In the genomic region with DNA sequence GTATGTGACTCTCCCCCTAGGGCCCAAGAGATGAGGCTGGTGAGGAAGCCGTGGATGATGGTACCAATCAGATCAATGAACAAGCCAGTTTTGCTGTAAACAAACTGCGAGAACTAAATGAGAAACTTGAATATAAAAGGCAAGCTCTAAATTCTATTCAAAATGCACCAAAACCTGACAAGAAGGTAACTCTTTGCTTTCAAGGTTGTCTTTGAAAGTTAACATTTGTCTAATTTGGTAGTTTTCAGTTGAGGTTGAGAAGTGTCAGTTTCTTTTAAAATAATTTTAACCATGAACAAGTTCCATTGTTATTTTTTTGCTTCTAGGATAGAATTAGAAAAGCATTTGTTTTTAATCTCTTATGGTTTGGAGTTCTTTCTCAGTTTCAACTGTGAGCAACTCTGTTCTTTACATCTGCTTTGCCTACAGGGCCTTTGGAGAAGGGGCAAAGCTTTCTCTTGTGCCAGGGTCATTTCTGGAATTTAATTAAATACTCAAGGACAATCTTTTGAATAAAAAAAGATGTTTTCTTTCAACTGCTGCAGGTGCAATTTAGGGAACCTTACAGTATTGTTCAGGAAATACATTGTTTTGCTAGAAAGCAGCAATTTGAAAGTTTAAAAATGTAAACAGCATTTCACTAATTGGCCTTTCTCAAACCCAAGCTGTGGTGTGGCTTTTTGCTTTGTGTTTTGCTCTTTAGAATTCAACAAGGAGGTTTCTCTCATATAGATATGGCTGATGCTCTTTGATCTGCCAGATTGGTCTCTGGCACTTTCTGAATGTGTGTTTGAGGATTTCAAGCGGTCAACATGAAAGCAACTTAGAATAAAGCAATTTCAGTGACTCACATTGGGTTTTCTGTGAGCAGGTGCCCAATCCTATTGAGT, we compare ENCODE assay signal across 11 cellular contexts.
DNase-seq lines count a peak whose midpoint lies in the region; ATAC-seq and TF ChIP-seq lines count a peak whose summit lies in the region.
"Had no signal": no experiment of that assay in that cellular context is flagged by ENCODE, and none has a peak within 500 bp of the region (broad histone marks: within the 10 kb centered on the region; RNA-seq: fewer than 3 reads in every experiment).

No MANE protein-coding gene starts in this region.

- no peaks in the 10 kb centered on the region for H3K4me1 ChIP-seq in BE2C

- peaks cover 32% of the 10 kb centered on the region for H3K9me3 Mint-ChIP-seq in WTC11

- POLR2A ChIA-PET in WTC11 (lab: Charles Lee), result no interaction called here

- no peaks in the 10 kb centered on the region for H3K36me3 ChIP-seq in BE2C

- DNase-seq in WTC11 (ENCODE audit: low spot score) (no peak), medulla oblongata (ENCODE audit: extremely low spot score) (no peak), BE2C (no peak), AG08395 (ENCODE audit: low spot score) (no peak)
- DNase-seq: NCI-H1048, OCI-M1 had no signal

- no peaks in the 10 kb centered on the region for H3K9me3 ChIP-seq in BE2C

- TF ChIP-seq CTCF in WTC11 (IDR thresholded peaks at IDR 0.05) (no peak), BE2C (IDR thresholded peaks at IDR 0.05; ENCODE audit: low read depth, low read length) (no peak)

- H3K27ac Mint-ChIP-seq in WTC11, result peak overlapping the region; percentile 66

- no peak overlapping the region for H3K4me3 Mint-ChIP-seq in WTC11

- no peak overlapping the region for H3K4me3 ChIP-seq in BE2C (ENCODE audit: low read depth, low read length)
- H3K4me3 ChIP-seq: coronary artery, lung had no signal

- peaks cover 20% of the 10 kb centered on the region for H3K4me1 Mint-ChIP-seq in WTC11

- CTCF ChIA-PET in WTC11 (lab: Charles Lee), result no interaction called here

- no peaks in the 10 kb centered on the region for H3K27me3 ChIP-seq in BE2C

- peaks cover 34% of the 10 kb centered on the region for H3K36me3 Mint-ChIP-seq in WTC11

- no peaks in the 10 kb centered on the region; the same call in 1 of the 2 replicates for H3K27me3 Mint-ChIP-seq in WTC11 (ENCODE audit: low read depth)

- ATAC-seq in GM18868 (IDR thresholded peaks at IDR 0.05; ENCODE audit: unreplicated experiment), result peak; percentile 96
- peak; percentile 76 for ATAC-seq in GM21423 (IDR thresholded peaks at IDR 0.05; ENCODE audit: unreplicated experiment)
- ATAC-seq in HG03045 (IDR thresholded peaks at IDR 0.05; ENCODE audit: unreplicated experiment), result peak; percentile 78
- no peak for ATAC-seq in WTC11

TF ChIP-seq in WTC11, 78 proteins besides CTCF, POLR2A, EP300 and RAD21:
- TF ChIP-seq NFYB (CRISPR knock-in tag; conservative IDR thresholded peaks at IDR 0.05; ENCODE audit: low read depth), result no peak
